In the genomic region with DNA sequence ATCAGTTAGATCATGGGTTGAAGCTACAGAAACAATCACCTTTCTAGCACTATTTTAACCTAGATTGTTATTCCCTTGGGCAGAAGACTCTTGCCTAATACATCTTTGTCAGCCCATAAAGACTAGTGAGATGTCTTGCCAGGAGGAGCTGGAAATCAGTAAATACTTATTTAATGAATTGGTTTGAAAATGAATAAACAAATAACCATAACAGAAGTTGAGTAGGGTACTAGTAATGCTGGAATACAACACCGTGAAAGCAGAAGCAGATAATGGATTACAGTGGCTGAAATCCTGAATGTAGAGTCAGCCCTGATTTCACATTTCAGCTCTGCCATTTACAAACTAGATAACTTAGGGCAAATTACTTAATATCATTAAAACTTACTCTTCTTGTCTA, we compare ENCODE assay signal across 16 cellular contexts.
DNase-seq lines count a peak whose midpoint lies in the region; ATAC-seq and TF ChIP-seq lines count a peak whose summit lies in the region.
"Had no signal": no experiment of that assay in that cellular context is flagged by ENCODE, and none has a peak within 500 bp of the region (broad histone marks: within the 10 kb centered on the region; RNA-seq: fewer than 3 reads in every experiment).

No MANE protein-coding gene starts in this region.

- peaks cover 25% of the 10 kb centered on the region for H3K4me1 Mint-ChIP-seq in osteocyte (ENCODE audit: unreplicated experiment)

- H3K27me3 Mint-ChIP-seq in osteocyte (ENCODE audit: unreplicated experiment), result no peaks in the 10 kb centered on the region

- no peaks in the 10 kb centered on the region for H4K20me1 ChIP-seq in fibroblast of lung (ENCODE audit: control insufficient read depth, extremely low read depth, insufficient read depth, low read length)
- H4K20me1 ChIP-seq: BLaER1 treated with 17β-estradiol and CSF1 and Interleukin-3, amounts not matched to agents 10 nM and 100 nM had no signal

- H3K4me3 Mint-ChIP-seq in osteocyte (ENCODE audit: unreplicated experiment), result no peak overlapping the region

- H3K4me2 ChIP-seq in fibroblast of lung (ENCODE audit: extremely low read depth, insufficient read depth, low read length), result no peak overlapping the region
- H3K4me2 ChIP-seq: BLaER1 treated with 17β-estradiol and CSF1 and Interleukin-3, amounts not matched to agents 10 nM and 100 nM; PC-9 had no signal

- peak overlapping the region; percentile 64 for H3K27ac ChIP-seq in RWPE2 (ENCODE audit: poor library complexity, severe bottlenecking)
- H3K27ac ChIP-seq in fibroblast of lung (ENCODE audit: insufficient read depth, low read length), result peak overlapping the region; percentile 74
- H3K27ac ChIP-seq: BLaER1 treated with 17β-estradiol and CSF1 and Interleukin-3, amounts not matched to agents 10 nM and 100 nM; PC-9 had no signal

- no peak overlapping the region for H2AFZ ChIP-seq in fibroblast of lung (ENCODE audit: low read length)
- H2AFZ ChIP-seq: PC-9 had no signal

- TF ChIP-seq CTCF in RWPE2 (IDR thresholded peaks at IDR 0.05; ENCODE audit: poor library complexity, severe bottlenecking) (no peak), fibroblast of lung (conservative IDR thresholded peaks at IDR 0.05 in 1 of 2, IDR thresholded peaks at IDR 0.05 in 1 of 2; ENCODE audit: low read depth in 1 of 2, low read length in 2 of 2) (no peak), osteocyte (IDR thresholded peaks at IDR 0.05) (no peak), omental fat pad (IDR thresholded peaks at IDR 0.05) (no peak)

- no peaks in the 10 kb centered on the region for H3K36me3 Mint-ChIP-seq in osteocyte (ENCODE audit: unreplicated experiment)

- no peak for ATAC-seq in RWPE2 (ENCODE audit: low read depth)
- ATAC-seq in omental fat pad (ENCODE audit: low FRiP score), result no peak

- H3K27me3 ChIP-seq in RWPE2 (ENCODE audit: insufficient read depth, poor library complexity, severe bottlenecking) (no peaks in the 10 kb centered on the region), fibroblast of lung (ENCODE audit: control insufficient read depth, insufficient read depth, low read length) (no peaks in the 10 kb centered on the region)
- H3K27me3 ChIP-seq: BLaER1 treated with 17β-estradiol and CSF1 and Interleukin-3, amounts not matched to agents 10 nM and 100 nM had no signal

- H3K9me3 Mint-ChIP-seq in osteocyte (ENCODE audit: unreplicated experiment), result peaks cover 10% of the 10 kb centered on the region

- no peak overlapping the region for H3K9ac ChIP-seq in fibroblast of lung (ENCODE audit: insufficient read depth, low read length)
- H3K9ac ChIP-seq: BLaER1 treated with 17β-estradiol and CSF1 and Interleukin-3, amounts not matched to agents 10 nM and 100 nM had no signal

- peak; percentile 15 for DNase-seq in EL
- no peak for DNase-seq in RWPE2 (ENCODE audit: low spot score)
- DNase-seq in fibroblast of lung (ENCODE audit: low read depth in 2 of 2), result no peak
- DNase-seq in osteocyte (ENCODE audit: extremely low spot score, unreplicated experiment), result no peak
- DNase-seq in NCI-H82 (lab: John Stamatoyannopoulos, UW), result no peak
- no peak for DNase-seq in C1 segment of cervical spinal cord (lab: John Stamatoyannopoulos, UW)
- DNase-seq in omental fat pad (ENCODE audit: low spot score), result no peak
- DNase-seq: DND-41, GF-D8, GOT3, KBM-7, NCI-H1436 treated with DMSO at 0.1 percent for 48 hours, NCI-H2081, NCI-H510A, PC-9 had no signal

- peaks cover 20% of the 10 kb centered on the region for H3K4me1 ChIP-seq in RWPE2 (ENCODE audit: insufficient read depth, poor library complexity, severe bottlenecking)
- peaks cover 16% of the 10 kb centered on the region for H3K4me1 ChIP-seq in fibroblast of lung (ENCODE audit: control insufficient read depth, extremely low read depth, insufficient read depth, low read length)

- peak overlapping the region; percentile 89 for H3K27ac Mint-ChIP-seq in osteocyte (ENCODE audit: unreplicated experiment)

- no peak overlapping the region for H3K4me3 ChIP-seq in RWPE2 (ENCODE audit: severe bottlenecking)
- H3K4me3 ChIP-seq in fibroblast of lung (replicated peaks in 1 of 4; ENCODE audit: control extremely low read depth in 1 of 4, insufficient read depth in 1 of 4, low read depth in 3 of 4, low read length in 4 of 4), result no peak overlapping the region
- H3K4me3 ChIP-seq: BLaER1 treated with 17β-estradiol and CSF1 and Interleukin-3, amounts not matched to agents 10 nM and 100 nM; PC-9 had no signal

- H3K36me3 ChIP-seq in RWPE2 (ENCODE audit: low read depth) (no peaks in the 10 kb centered on the region), fibroblast of lung (ENCODE audit: control insufficient read depth, insufficient read depth, low read length) (no peaks in the 10 kb centered on the region)
- H3K36me3 ChIP-seq: BLaER1 treated with 17β-estradiol and CSF1 and Interleukin-3, amounts not matched to agents 10 nM and 100 nM had no signal

- no peaks in the 10 kb centered on the region for H3K79me2 ChIP-seq in fibroblast of lung (ENCODE audit: control insufficient read depth, insufficient read depth, low read length)

- H3K9me3 ChIP-seq in RWPE2 (ENCODE audit: severe bottlenecking) (no peaks in the 10 kb centered on the region), fibroblast of lung (ENCODE audit: control insufficient read depth, insufficient read depth, low read depth, low read length) (no peaks in the 10 kb centered on the region)
- H3K9me3 ChIP-seq: BLaER1 treated with 17β-estradiol and CSF1 and Interleukin-3, amounts not matched to agents 10 nM and 100 nM had no signal
